ENCODE assay signal across 8 cellular contexts in the genomic region with DNA sequence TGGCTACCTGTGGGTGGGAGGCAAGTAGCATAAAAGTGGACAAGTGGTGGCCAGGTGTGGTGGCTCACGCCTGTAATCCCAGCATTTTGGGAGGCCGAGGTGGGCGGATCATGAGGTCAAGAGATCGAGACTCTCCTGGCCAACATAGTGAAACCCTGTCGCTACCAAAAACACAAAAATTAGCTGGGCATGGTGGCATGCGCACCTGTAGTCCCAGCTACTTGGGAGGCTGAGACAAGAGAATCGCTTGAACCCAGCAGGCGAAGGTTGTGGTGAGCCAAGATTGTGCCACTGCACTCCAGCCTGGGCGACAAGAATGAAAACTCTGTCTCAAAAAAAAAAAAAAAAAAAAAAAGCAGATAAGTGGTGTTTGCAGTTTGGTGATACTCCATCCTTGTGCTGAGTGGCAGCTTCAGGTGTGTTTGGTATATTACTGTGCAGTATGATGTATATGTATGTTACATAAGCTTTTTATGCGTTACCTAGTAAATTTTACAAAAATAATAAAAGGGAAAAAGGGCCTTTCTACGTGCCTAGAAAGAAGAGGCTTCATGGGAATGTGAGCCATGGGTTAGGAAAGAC. TPM values are rescaled to one million over a fixed set of nuclear protein-coding genes. Genes with fewer than 3 reads are reported as not detected.
DNase-seq lines count a peak whose midpoint lies in the region; ATAC-seq, FAIRE-seq and TF ChIP-seq lines count a peak whose summit lies in the region.

No MANE protein-coding gene starts in this region.

- peak overlapping the region; percentile 97 for H3K4me3 Mint-ChIP-seq in activated naive CD4-positive, alpha-beta T cell treated with anti-CD3 and anti-CD28 coated beads, Interleukin-2, amount 10 ng/mL, durations not matched to agents 7 days and 5 days

- CTCF ChIA-PET in activated naive CD4-positive, alpha-beta T cell treated with anti-CD3 and anti-CD28 coated beads, Interleukin-2, amount 10 ng/mL, durations not matched to agents 7 days and 5 days (lab: Charles Lee): interaction anchor here (0.9 to 4.2 kb wide), 7 partner anchors 9 to 113 kb away, joined by 3 to 26 read pairs (median 5); no protein-coding TSS in a partner anchor

- H3K27ac Mint-ChIP-seq in activated naive CD4-positive, alpha-beta T cell treated with anti-CD3 and anti-CD28 coated beads, Interleukin-2, amount 10 ng/mL, durations not matched to agents 7 days and 5 days: peak overlapping the region; percentile 100

- peaks cover 29% of the 10 kb centered on the region for H3K36me3 Mint-ChIP-seq in activated naive CD4-positive, alpha-beta T cell treated with anti-CD3 and anti-CD28 coated beads, Interleukin-2, amount 10 ng/mL, durations not matched to agents 7 days and 5 days

- no peaks in the 10 kb centered on the region for H3K36me3 ChIP-seq in RWPE2 (ENCODE audit: low read depth)
- H3K36me3 ChIP-seq in tibial nerve: no peaks in the 10 kb centered on the region

- H3K9me3 ChIP-seq in RWPE2 (ENCODE audit: severe bottlenecking) (no peaks in the 10 kb centered on the region), tibial nerve (no peaks in the 10 kb centered on the region)

- ATAC-seq in RWPE2 (ENCODE audit: low read depth) (no peak), HG03354 (IDR thresholded peaks at IDR 0.05; ENCODE audit: poor library complexity, severe bottlenecking, unreplicated experiment) (no peak), GM19023 (IDR thresholded peaks at IDR 0.05; ENCODE audit: unreplicated experiment) (no peak)

- no peaks in the 10 kb centered on the region for H3K4me1 ChIP-seq in RWPE2 (ENCODE audit: insufficient read depth, poor library complexity, severe bottlenecking)
- H3K4me1 ChIP-seq in tibial nerve: peaks cover 0 to 14% (median 3%) of the 10 kb centered on the region in 4 donors

- peak; percentile 48 for DNase-seq in activated naive CD4-positive, alpha-beta T cell treated with anti-CD3 and anti-CD28 coated beads, Interleukin-2, amount 10 ng/mL, durations not matched to agents 7 days and 5 days
- DNase-seq in activated naive CD4-positive, alpha-beta T cell treated with anti-CD3 and anti-CD28 coated beads, Interleukin-2, amount 50 U/mL, for 16 hours: no peak
- DNase-seq in RWPE2 (ENCODE audit: low spot score) (peak; percentile 2), tibial nerve (ENCODE audit: low spot score in 2 of 2) (no peak), frontal cortex (ENCODE audit: low spot score in 2 of 2) (no peak)

- WGBS in tibial nerve, 2 donors: 70 to 77% methylated on average over 11 of the region's 11 CpGs

- no peak for TF ChIP-seq EP300 in tibial nerve (IDR thresholded peaks at IDR 0.05)

- H3K27me3 ChIP-seq in RWPE2 (ENCODE audit: insufficient read depth, poor library complexity, severe bottlenecking) (no peaks in the 10 kb centered on the region), layer of hippocampus (ENCODE audit: control insufficient read depth, insufficient read depth, low read length) (no peaks in the 10 kb centered on the region), tibial nerve (no peaks in the 10 kb centered on the region)

- H3K4me1 Mint-ChIP-seq in activated naive CD4-positive, alpha-beta T cell treated with anti-CD3 and anti-CD28 coated beads, Interleukin-2, amount 10 ng/mL, durations not matched to agents 7 days and 5 days: peaks cover 72% of the 10 kb centered on the region

- H3K4me3 ChIP-seq in RWPE2 (ENCODE audit: severe bottlenecking) (no peak overlapping the region), tibial nerve (peak overlapping the region; percentile 16 to 47 (median 38))

- no peak overlapping the region for H3K27ac ChIP-seq in RWPE2 (ENCODE audit: poor library complexity, severe bottlenecking)
- peak overlapping the region; percentile 18 for H3K27ac ChIP-seq in layer of hippocampus (ENCODE audit: low read depth, low read length)
- peak overlapping the region in 2 of 4 donors; percentile 74 to 88 for H3K27ac ChIP-seq in tibial nerve

- no peaks in the 10 kb centered on the region for H3K9me3 Mint-ChIP-seq in activated naive CD4-positive, alpha-beta T cell treated with anti-CD3 and anti-CD28 coated beads, Interleukin-2, amount 10 ng/mL, durations not matched to agents 7 days and 5 days

- TF ChIP-seq POLR2A in tibial nerve (IDR thresholded peaks at IDR 0.05): no peak

- no peak for FAIRE-seq in frontal cortex (lab: Jason Lieb, UNC)

- H3K27me3 Mint-ChIP-seq in activated naive CD4-positive, alpha-beta T cell treated with anti-CD3 and anti-CD28 coated beads, Interleukin-2, amount 10 ng/mL, durations not matched to agents 7 days and 5 days: no peaks in the 10 kb centered on the region

- TF ChIP-seq CTCF in RWPE2 (IDR thresholded peaks at IDR 0.05; ENCODE audit: poor library complexity, severe bottlenecking): no peak
- TF ChIP-seq CTCF in tibial nerve (IDR thresholded peaks at IDR 0.05): no peak

RNA-seq across cellular contexts. Expression of a gene that starts 0.9 kb away (rescaled TPM):
- total RNA-seq in tibial nerve: 10 to 100 TPM; 18.0 to 95.1 (median 36.3) TPM
- 7.3 TPM for total RNA-seq in frontal cortex

RNA-seq across cellular contexts. Expression of a gene that starts 21.4 kb away (rescaled TPM):
- total RNA-seq in tibial nerve (1 to 10 TPM in 1 of 4 donors, under 1 TPM in 2, not detected in 1; 0.20 to 1.3 (median 0.63) TPM), frontal cortex (2.0 TPM)

RNA-seq across cellular contexts. Expression of a gene that starts 46.9 kb away (rescaled TPM):
- total RNA-seq in tibial nerve (1 to 10 TPM in 2 of 4 donors, under 1 TPM in 2; 0.21 to 2.4 (median 1.1) TPM), frontal cortex (not detected)

Comparison
In these comparisons a context has a peak if more than half of its experiments do, and no peak if none do; other contexts are left out.
1. DNase-seq: peak in activated naive CD4-positive, alpha-beta T cell treated with anti-CD3 and anti-CD28 coated beads, Interleukin-2, amount 10 ng/mL, durations not matched to agents 7 days and 5 days (single experiment) and RWPE2 (single experiment); none in activated naive CD4-positive, alpha-beta T cell treated with anti-CD3 and anti-CD28 coated beads, Interleukin-2, amount 50 U/mL, for 16 hours (single experiment), tibial nerve (0 of 2) and frontal cortex (0 of 2).